In the genomic region with DNA sequence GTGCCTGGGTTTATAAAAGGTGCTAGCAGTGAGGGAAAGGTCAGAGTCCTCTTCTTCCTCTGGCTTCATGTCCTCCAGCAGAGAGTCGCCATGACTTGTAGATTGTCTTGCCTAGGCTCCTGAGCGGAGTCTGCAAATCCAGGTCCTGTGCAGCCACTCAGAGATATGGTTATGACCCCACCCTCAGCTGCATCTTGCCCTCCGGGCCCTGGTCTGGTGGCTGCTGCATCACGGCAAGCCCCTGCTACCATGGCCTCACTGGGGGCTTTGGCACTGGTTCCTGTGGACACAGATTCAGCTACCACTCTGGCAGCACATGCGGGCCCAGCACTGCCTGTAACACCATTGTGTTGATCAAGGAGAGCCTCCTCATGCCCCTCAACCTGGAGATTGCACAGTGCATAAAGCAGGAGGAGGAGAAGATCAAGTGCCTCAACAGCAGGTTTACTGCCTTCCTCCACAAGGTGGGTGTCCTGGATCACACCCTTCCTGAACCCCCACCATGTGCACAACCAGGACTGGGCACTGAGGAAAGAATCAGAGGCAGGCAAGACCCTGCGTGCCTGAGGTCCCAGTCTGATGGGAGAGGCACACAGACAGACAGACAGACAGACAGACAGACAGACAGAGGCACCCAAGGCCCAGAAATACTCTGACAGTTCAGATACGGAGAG, we compare ENCODE assay signal across 25 cellular contexts. TPM values are rescaled to one million over a fixed set of nuclear protein-coding genes. Genes with fewer than 3 reads are reported as not detected.
"Had no signal": no experiment of that assay in that cellular context is flagged by ENCODE, and none has a peak within 500 bp of the region (broad histone marks: within the 10 kb centered on the region; RNA-seq: fewer than 3 reads in every experiment).

No MANE protein-coding gene starts in this region.

- H3K9me3 Mint-ChIP-seq: activated T-cell treated with anti-CD3 and anti-CD28 coated beads, Interleukin-2, amount 50 U/mL, for 72 hours; activated T-helper 2 cell treated with anti-CD3 and anti-CD28 coated beads, Interferon-gamma antibody, Interleukin-2, Interleukin-4, amounts not matched to agents 10 μg/mL and 5 μg/mL and 100 μg/mL, durations not matched to agents 14 hours and 24 hours and 36 hours; T-cell had no signal

- H3K9me3 ChIP-seq: breast epithelium had no signal

- H3K27ac ChIP-seq: breast epithelium, VCaP had no signal

- H3K27ac Mint-ChIP-seq: activated CD4-positive, alpha-beta memory T cell treated with anti-CD3 and anti-CD28 coated beads, Interleukin-2, amount 10 ng/mL, durations not matched to agents 7 days and 5 days; activated T-cell treated with anti-CD3 and anti-CD28 coated beads, Interleukin-2, amount 50 U/mL, for 72 hours; activated T-helper 2 cell treated with anti-CD3 and anti-CD28 coated beads, Interferon-gamma antibody, Interleukin-2, Interleukin-4, amounts not matched to agents 10 μg/mL and 5 μg/mL and 100 μg/mL, durations not matched to agents 14 hours and 24 hours and 36 hours; IgD-negative memory B cell; T-cell had no signal

- H3K4me3 Mint-ChIP-seq: activated CD4-positive, alpha-beta memory T cell treated with anti-CD3 and anti-CD28 coated beads, Interleukin-2, amount 10 ng/mL, durations not matched to agents 7 days and 5 days; activated T-cell treated with anti-CD3 and anti-CD28 coated beads, Interleukin-2, amount 50 U/mL, for 72 hours; IgD-negative memory B cell; T-cell had no signal

- DNase-seq: activated CD4-positive, alpha-beta memory T cell treated with anti-CD3 and anti-CD28 coated beads, Interleukin-2, amount 10 ng/mL, durations not matched to agents 7 days and 5 days; activated CD4-positive, alpha-beta T cell treated with anti-CD3 and anti-CD28 coated beads, Interleukin-2, amount 50 U/mL, for 1 hour; activated CD4-positive, CD25-positive, alpha-beta regulatory T cell; activated CD8-positive, alpha-beta memory T cell treated with anti-CD3 and anti-CD28 coated beads, Interleukin-2, amount 50 U/mL, for 4 hours; activated gamma-delta T cell treated with Interleukin-2 at 50 U/mL for 16 hours; activated naive CD4-positive, alpha-beta T cell treated with anti-CD3 and anti-CD28 coated beads, Interleukin-2, amount 50 U/mL, for 16 hours; activated T-cell treated with anti-CD3 and anti-CD28 coated beads, Interleukin-2, amount 50 U/mL, for 72 hours; KG1; MG63; NCI-H1092 treated with DMSO at 0.1 percent for 48 hours; NCI-H1417 treated with DMSO at 0.1 percent for 48 hours; NCI-H1694 treated with DMSO at 0.1 percent for 48 hours; NCI-H2029 treated with DMSO at 0.1 percent for 48 hours; NCI-H446; NCI-H524; PC-3; SIG-M5; T-cell had no signal

- H3K4me3 ChIP-seq: breast epithelium, MG63 had no signal

- H3K36me3 Mint-ChIP-seq: IgD-negative memory B cell, T-cell had no signal

- H3K27me3 ChIP-seq: breast epithelium, MG63 had no signal

- ATAC-seq: activated T-cell treated with anti-CD3 and anti-CD28 coated beads, Interleukin-2, amount 50 U/mL, for 72 hours; PC-3; T-cell had no signal

- H3K36me3 ChIP-seq: breast epithelium had no signal

RNA-seq across cellular contexts. Expression of a gene that starts 10.5 kb away (rescaled TPM):
- total RNA-seq: activated CD8-positive, alpha-beta memory T cell treated with anti-CD3 and anti-CD28 coated beads for 36 hours had no signal

RNA-seq across cellular contexts. Expression of a gene that starts 27.4 kb away (rescaled TPM):
- total RNA-seq: activated CD4-positive, alpha-beta memory T cell treated with anti-CD3 and anti-CD28 coated beads, Interleukin-2, amount 10 ng/mL, durations not matched to agents 7 days and 5 days; activated CD8-positive, alpha-beta memory T cell treated with anti-CD3 and anti-CD28 coated beads for 36 hours; activated T-cell treated with anti-CD3 and anti-CD28 coated beads, Interleukin-2, amount 50 U/mL, for 72 hours; activated T-helper 2 cell treated with anti-CD3 and anti-CD28 coated beads, Interferon-gamma antibody, Interleukin-2, Interleukin-4, amounts not matched to agents 10 μg/mL and 5 μg/mL and 100 μg/mL, durations not matched to agents 14 hours and 24 hours and 36 hours had no signal

RNA-seq across cellular contexts. Expression of a gene that starts 57.3 kb away (rescaled TPM):
- total RNA-seq: activated CD4-positive, alpha-beta memory T cell treated with anti-CD3 and anti-CD28 coated beads, Interleukin-2, amount 10 ng/mL, durations not matched to agents 7 days and 5 days; activated CD8-positive, alpha-beta memory T cell treated with anti-CD3 and anti-CD28 coated beads for 36 hours; activated T-cell treated with anti-CD3 and anti-CD28 coated beads, Interleukin-2, amount 50 U/mL, for 72 hours; activated T-helper 2 cell treated with anti-CD3 and anti-CD28 coated beads, Interferon-gamma antibody, Interleukin-2, Interleukin-4, amounts not matched to agents 10 μg/mL and 5 μg/mL and 100 μg/mL, durations not matched to agents 14 hours and 24 hours and 36 hours; aorta; T-cell; T-helper 2 cell treated with Interferon-gamma antibody and Interleukin-4, amounts not matched to agents 100 ng/mL and 5 ng/mL, for 36 hours had no signal
